29 cellular contexts compared by ENCODE assay signal in genomic region chr10:65500716-65501115, GRCh38.
"Had no signal": no experiment of that assay in that cellular context is flagged by ENCODE, and none has a peak within 500 bp of the region (broad histone marks: within the 10 kb centered on the region; RNA-seq: fewer than 3 reads in every experiment).

No MANE protein-coding gene starts in this region.

- H3K9me3 ChIP-seq: esophagus muscularis mucosa, gastroesophageal sphincter, mucosa of descending colon, neutrophil, right lobe of liver, suprapubic skin, transverse colon, upper lobe of right lung, uterus had no signal

- H3K36me3 Mint-ChIP-seq: mesothelial cell of epicardium, naive B cell had no signal

- H3K4me1 Mint-ChIP-seq: mesothelial cell of epicardium; naive B cell; neural crest cell; stimulated activated naive CD8-positive, alpha-beta T cell treated with anti-CD3 and anti-CD28 coated beads, Interleukin-15, amount 100 ng/mL, for 72 hours had no signal

- H3K27me3 ChIP-seq: esophagus muscularis mucosa, foreskin keratinocyte, gastroesophageal sphincter, heart left ventricle, hepatocyte, neutrophil, right lobe of liver, suprapubic skin, transverse colon, upper lobe of right lung, uterus had no signal

- H3K27me3 Mint-ChIP-seq: naive B cell; natural killer cell treated with Interleukin-12 subunit alpha and Interleukin-12 subunit beta and Interleukin-15 and Interleukin-18, amount 100 ng/mL, for 72 hours; progenitor cell of endocrine pancreas; stimulated activated naive CD8-positive, alpha-beta T cell treated with anti-CD3 and anti-CD28 coated beads, Interleukin-15, amount 100 ng/mL, for 72 hours had no signal

- H3K36me3 ChIP-seq: esophagus muscularis mucosa, gastroesophageal sphincter, heart left ventricle, neutrophil, right lobe of liver, suprapubic skin, transverse colon, upper lobe of right lung, uterus had no signal

- H3K4me2 ChIP-seq: hepatocyte had no signal

- H3K79me2 ChIP-seq: hepatocyte, parathyroid adenoma had no signal

- H3K27ac Mint-ChIP-seq: mesothelial cell of epicardium; naive B cell; natural killer cell treated with Interleukin-12 subunit alpha and Interleukin-12 subunit beta and Interleukin-15 and Interleukin-18, amount 100 ng/mL, for 72 hours; progenitor cell of endocrine pancreas; stimulated activated naive CD8-positive, alpha-beta T cell treated with anti-CD3 and anti-CD28 coated beads, Interleukin-15, amount 100 ng/mL, for 72 hours had no signal

- H3K4me3 ChIP-seq: esophagus muscularis mucosa, gastroesophageal sphincter, heart left ventricle, hepatocyte, mucosa of descending colon, right lobe of liver, suprapubic skin, transverse colon, upper lobe of right lung, uterus had no signal

- H3K4me1 ChIP-seq: esophagus muscularis mucosa, foreskin keratinocyte, gastroesophageal sphincter, heart left ventricle, parathyroid adenoma, right lobe of liver, suprapubic skin, transverse colon, upper lobe of right lung, uterus had no signal

- H3K4me3 Mint-ChIP-seq: mesothelial cell of epicardium; naive B cell; natural killer cell treated with Interleukin-12 subunit alpha and Interleukin-12 subunit beta and Interleukin-15 and Interleukin-18, amount 100 ng/mL, for 72 hours; neural crest cell; stimulated activated naive CD8-positive, alpha-beta T cell treated with anti-CD3 and anti-CD28 coated beads, Interleukin-15, amount 100 ng/mL, for 72 hours had no signal

- ATAC-seq: foreskin keratinocyte; gastroesophageal sphincter; heart left ventricle; natural killer cell treated with Interleukin-12 subunit alpha and Interleukin-12 subunit beta and Interleukin-15 and Interleukin-18, amount 100 ng/mL, for 72 hours; stimulated activated naive CD8-positive, alpha-beta T cell treated with anti-CD3 and anti-CD28 coated beads, Interleukin-15, amount 100 ng/mL, for 72 hours had no signal

- H3K9ac ChIP-seq: parathyroid adenoma had no signal

- H3K27ac ChIP-seq: esophagus muscularis mucosa, foreskin keratinocyte, gastroesophageal sphincter, heart left ventricle, hepatocyte, neutrophil, parathyroid adenoma, right lobe of liver, suprapubic skin, transverse colon, upper lobe of right lung, uterus had no signal

- DNase-seq: dermis blood vessel endothelial cell; effector memory CD4-positive, alpha-beta T cell; foreskin keratinocyte; heart left ventricle; kidney; mesenchymal stem cell; mucosa of descending colon; naive B cell; right lobe of liver; small intestine; stimulated activated CD4-positive, alpha-beta T cell treated with anti-CD3 and anti-CD28 coated beads, Interleukin-12 subunit alpha, Interleukin-12 subunit beta, amount 100 ng/mL, for 4 hours; stimulated activated CD4-positive, alpha-beta T cell treated with anti-CD3 and anti-CD28 coated beads, Interleukin-1b, Interleukin-23, amount 100 ng/mL, for 48 hours; stimulated activated CD4-positive, alpha-beta T cell treated with anti-CD3 and anti-CD28 coated beads, Interleukin-4, amount 100 ng/mL, for 1 hour; stimulated activated CD8-positive, alpha-beta memory T cell treated with anti-CD3 and anti-CD28 coated beads, Interleukin-4, amount 100 ng/mL, for 48 hours; stimulated activated naive CD4-positive, alpha-beta T cell; stimulated activated naive CD8-positive, alpha-beta T cell treated with anti-CD3 and anti-CD28 coated beads, Interleukin-15, amount 100 ng/mL, for 72 hours; transverse colon; upper lobe of right lung; uterus had no signal

- H2AFZ ChIP-seq: hepatocyte, parathyroid adenoma had no signal
